ENCODE assay signal across 20 cellular contexts in the genomic region with DNA sequence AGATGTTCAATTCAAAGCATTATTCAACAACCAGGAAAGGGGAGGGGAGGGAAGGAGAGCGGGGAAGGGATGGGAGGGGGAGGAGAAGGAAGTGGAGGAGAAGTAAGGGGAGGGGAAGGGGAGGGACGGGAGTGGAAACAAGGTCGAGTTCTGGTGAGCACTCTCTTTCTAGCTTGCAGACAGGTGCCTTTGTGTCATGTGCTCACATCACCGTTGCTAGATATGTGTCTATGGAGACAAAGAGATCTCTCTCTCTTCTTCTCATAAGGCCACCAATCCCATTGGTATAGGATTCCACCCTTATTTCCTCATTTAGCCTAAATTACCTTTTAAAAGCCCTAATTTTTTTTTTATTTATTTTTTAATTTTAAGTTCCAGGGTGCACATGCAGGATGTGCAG.
DNase-seq lines count a peak whose midpoint lies in the region; ATAC-seq, FAIRE-seq and TF ChIP-seq lines count a peak whose summit lies in the region.
"Had no signal": no experiment of that assay in that cellular context is flagged by ENCODE, and none has a peak within 500 bp of the region (broad histone marks: within the 10 kb centered on the region; RNA-seq: fewer than 3 reads in every experiment).

No MANE protein-coding gene starts in this region.

- H3K27ac Mint-ChIP-seq in osteocyte (ENCODE audit: unreplicated experiment): peak overlapping the region; percentile 58
- H3K27ac Mint-ChIP-seq: CD4-positive, alpha-beta T cell had no signal

- no peaks in the 10 kb centered on the region for H3K9me3 Mint-ChIP-seq in osteocyte (ENCODE audit: unreplicated experiment)

- no peak overlapping the region for H3K4me3 Mint-ChIP-seq in osteocyte (ENCODE audit: unreplicated experiment)
- H3K4me3 Mint-ChIP-seq: CD4-positive, alpha-beta T cell had no signal

- H3K4me3 ChIP-seq in MG63 (no peak overlapping the region), endothelial cell of umbilical vein (replicated peaks in 1 of 3; ENCODE audit: insufficient read depth in 1 of 3, low read depth in 1 of 3, low read length in 3 of 3) (no peak overlapping the region)
- H3K4me3 ChIP-seq: SJSA1 had no signal

- H3K79me2 ChIP-seq in endothelial cell of umbilical vein (ENCODE audit: control insufficient read depth, insufficient read depth, low read length): no peaks in the 10 kb centered on the region

- no peak overlapping the region for H3K27ac ChIP-seq in endothelial cell of umbilical vein (ENCODE audit: insufficient read depth, low read depth, low read length)
- H3K27ac ChIP-seq: KMS-11, SJSA1 had no signal

- POLR2A ChIA-PET in endothelial cell of umbilical vein (lab: Charles Lee): no interaction called here

- TF ChIP-seq CTCF in endothelial cell of umbilical vein (IDR thresholded peaks at IDR 0.05; ENCODE audit: extremely low read depth in 1 of 2, insufficient read depth in 1 of 2, low read depth in 1 of 2, low read length in 2 of 2): no peak
- no peak for TF ChIP-seq CTCF in osteocyte (IDR thresholded peaks at IDR 0.05)

- H2AFZ ChIP-seq in endothelial cell of umbilical vein (ENCODE audit: low read depth, low read length): no peak overlapping the region

- DNase-seq in EL: peak; percentile 4
- DNase-seq in MG63: peak; percentile 5
- no peak for DNase-seq in endothelial cell of umbilical vein (ENCODE audit: low read depth, low spot score)
- no peak for DNase-seq in osteocyte (ENCODE audit: extremely low spot score, unreplicated experiment)
- DNase-seq in NCI-H2227 (lab: John Stamatoyannopoulos, UW; ENCODE audit: unreplicated experiment): no peak
- DNase-seq in NCI-H226: no peak
- DNase-seq: BE2C; CD4-positive, alpha-beta T cell; DMS53; NCI-H1092; NCI-H146; NCI-H2081; NCI-H2227 treated with DMSO at 0.1 percent for 48 hours; NCI-H526; OCI-M1; RPMI8226 had no signal

- no peak for FAIRE-seq in endothelial cell of umbilical vein (lab: Jason Lieb, UNC)
- FAIRE-seq: H1 had no signal

- H3K4me2 ChIP-seq in endothelial cell of umbilical vein (ENCODE audit: insufficient read depth, low read length): peak overlapping the region; percentile 16
- H3K4me2 ChIP-seq: KMS-11 had no signal

- intact Hi-C loops in endothelial cell of umbilical vein (cut with micrococcal nuclease): no loop called here

- peaks cover 4% of the 10 kb centered on the region for H3K4me1 ChIP-seq in endothelial cell of umbilical vein (ENCODE audit: control insufficient read depth, extremely low read depth, insufficient read depth, low read length)
- H3K4me1 ChIP-seq: BE2C, SJSA1 had no signal

- H3K9me3 ChIP-seq in MG63 (no peaks in the 10 kb centered on the region), endothelial cell of umbilical vein (replicated peaks; ENCODE audit: control insufficient read depth, insufficient read depth, low read length) (no peaks in the 10 kb centered on the region)
- H3K9me3 ChIP-seq: BE2C, SJSA1 had no signal

- H3K36me3 ChIP-seq in MG63 (no peaks in the 10 kb centered on the region), endothelial cell of umbilical vein (ENCODE audit: control insufficient read depth in 2 of 2, extremely low read depth in 1 of 2, insufficient read depth in 2 of 2, low read length in 2 of 2) (no peaks in the 10 kb centered on the region)
- H3K36me3 ChIP-seq: BE2C, SJSA1 had no signal

- H3K27me3 ChIP-seq in MG63 (no peaks in the 10 kb centered on the region), endothelial cell of umbilical vein (ENCODE audit: control insufficient read depth in 2 of 2, insufficient read depth in 2 of 2, low read length in 2 of 2) (no peaks in the 10 kb centered on the region)
- H3K27me3 ChIP-seq: BE2C, SJSA1 had no signal

- H3K4me1 Mint-ChIP-seq in osteocyte (ENCODE audit: unreplicated experiment): peaks cover 16% of the 10 kb centered on the region

- CTCF ChIA-PET in endothelial cell of umbilical vein (lab: Charles Lee): no interaction called here

- no TSS peak for BruUV-seq in endothelial cell of umbilical vein (replicated peaks; lab: Mats Ljungman, UMichigan)

- H3K9ac ChIP-seq in endothelial cell of umbilical vein (replicated peaks; ENCODE audit: extremely low read depth, insufficient read depth, low read length): no peak overlapping the region
- H3K9ac ChIP-seq: KMS-11 had no signal

- no peaks in the 10 kb centered on the region for H3K36me3 Mint-ChIP-seq in osteocyte (ENCODE audit: unreplicated experiment)

- no peaks in the 10 kb centered on the region for H3K9me1 ChIP-seq in endothelial cell of umbilical vein (replicated peaks; ENCODE audit: control insufficient read depth, extremely low read depth, insufficient read depth, low read length)

- no peaks in the 10 kb centered on the region for H3K27me3 Mint-ChIP-seq in osteocyte (ENCODE audit: unreplicated experiment)
- H3K27me3 Mint-ChIP-seq: CD4-positive, alpha-beta T cell had no signal

- dilution Hi-C loops in endothelial cell of umbilical vein (cut with MboI; ENCODE audit: extremely low pct_ligation_motif_present, low sequenced_read_pairs): no loop called here

- no peak for ATAC-seq in GM21381 (IDR thresholded peaks at IDR 0.05; ENCODE audit: unreplicated experiment)

- H4K20me1 ChIP-seq in endothelial cell of umbilical vein (replicated peaks; ENCODE audit: control insufficient read depth, extremely low read depth, insufficient read depth, low read length): no peaks in the 10 kb centered on the region

- TF ChIP-seq POLR2A in endothelial cell of umbilical vein (IDR thresholded peaks at IDR 0.05; ENCODE audit: low read depth, low read length): no peak

TF ChIP-seq in endothelial cell of umbilical vein, 7 proteins besides CTCF, POLR2A, EP300 and RAD21:
- TF ChIP-seq GATA2 (IDR thresholded peaks at IDR 0.05; ENCODE audit: insufficient read depth, insufficient read length, low read depth, low read length) (no peak), EZH2 (IDR thresholded peaks at IDR 0.05; ENCODE audit: borderline replicate concordance, low read depth, low read length, severe bottlenecking) (no peak), MYC (IDR thresholded peaks at IDR 0.05; ENCODE audit: low read depth, low read length) (no peak), POLR2AphosphoS5 (IDR thresholded peaks at IDR 0.05; ENCODE audit: insufficient read depth, low read depth, low read length) (no peak), FOS (IDR thresholded peaks at IDR 0.05; ENCODE audit: borderline replicate concordance, insufficient read depth, low read length) (no peak), JUN (IDR thresholded peaks at IDR 0.05; ENCODE audit: borderline replicate concordance, insufficient read depth, insufficient read length, low read depth) (no peak)
- TF ChIP-seq, protein P1, sequence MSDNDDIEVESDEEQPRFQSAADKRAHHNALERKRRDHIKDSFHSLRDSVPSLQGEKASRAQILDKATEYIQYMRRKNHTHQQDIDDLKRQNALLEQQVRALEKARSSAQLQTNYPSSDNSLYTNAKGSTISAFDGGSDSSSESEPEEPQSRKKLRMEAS (IDR thresholded peaks at IDR 0.05; ENCODE audit: insufficient read depth, insufficient read length): no peak

Comparison
In these comparisons a context has a peak if more than half of its experiments do, and no peak if none do; other contexts are left out.
1. DNase-seq: peak in EL (single experiment) and MG63 (single experiment); none in endothelial cell of umbilical vein (single experiment), osteocyte (single experiment), NCI-H2227 (single experiment) and NCI-H226 (single experiment).